Comparison of ENCODE assay signal across 10 cellular contexts in the genomic region with DNA sequence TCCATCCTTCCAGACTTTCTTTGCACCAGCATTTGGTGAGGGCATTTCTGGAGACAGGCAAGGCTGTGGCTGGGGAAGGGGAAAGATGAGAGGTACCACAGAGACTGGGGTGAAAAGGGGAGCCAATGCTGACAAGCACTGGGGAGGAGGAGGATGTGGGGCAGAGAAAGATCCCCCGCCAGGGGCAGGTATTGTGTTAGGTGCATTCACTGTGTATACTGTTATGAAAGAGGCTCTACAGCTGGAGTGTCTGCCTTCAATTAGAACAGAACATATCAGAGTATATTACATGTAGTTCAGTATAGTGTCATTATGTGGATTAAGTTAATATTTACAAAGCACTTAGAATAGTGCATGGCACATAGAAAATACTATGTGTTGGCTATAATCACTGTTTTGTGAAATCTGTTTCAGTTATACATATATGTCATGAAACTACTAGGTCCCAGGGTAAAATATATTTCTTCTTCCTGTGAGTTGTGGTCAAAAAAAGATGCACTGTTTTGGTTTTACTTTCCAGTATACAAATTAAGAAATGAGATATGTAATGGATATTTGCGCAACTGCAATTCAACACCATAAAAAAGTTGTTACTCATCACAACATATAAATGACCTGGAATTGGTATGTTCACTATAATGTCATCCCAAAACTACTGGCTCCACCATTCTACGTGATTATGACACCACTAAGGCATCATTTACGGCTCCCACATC. TPM values are rescaled to one million over a fixed set of nuclear protein-coding genes. Genes with fewer than 3 reads are reported as not detected.
DNase-seq lines count a peak whose midpoint lies in the region; ATAC-seq and TF ChIP-seq lines count a peak whose summit lies in the region.
"Had no signal": no experiment of that assay in that cellular context is flagged by ENCODE, and none has a peak within 500 bp of the region (broad histone marks: within the 10 kb centered on the region; RNA-seq: fewer than 3 reads in every experiment).

No MANE protein-coding gene starts in this region.

- no peaks in the 10 kb centered on the region for H3K9me3 ChIP-seq in RWPE2 (ENCODE audit: severe bottlenecking)

- no peak overlapping the region for H3K4me3 ChIP-seq in RWPE2 (ENCODE audit: severe bottlenecking)

- peaks cover 9% of the 10 kb centered on the region for H3K4me1 ChIP-seq in RWPE2 (ENCODE audit: insufficient read depth, poor library complexity, severe bottlenecking)

- peak; percentile 31 for DNase-seq in GM10266 (ENCODE audit: extremely low spot score)
- no peak for DNase-seq in RWPE2 (ENCODE audit: low spot score)
- no peak for DNase-seq in hepatic stellate cell (ENCODE audit: low spot score)
- no peak for DNase-seq in caudate nucleus (lab: John Stamatoyannopoulos, UW)
- no peak for DNase-seq in sciatic nerve (ENCODE audit: low spot score)
- no peak for DNase-seq in DMS153 treated with DMSO at 0.1 percent for 48 hours (lab: John Stamatoyannopoulos, UW; ENCODE audit: unreplicated experiment)
- DNase-seq: CD4-positive, alpha-beta T cell; H7 had no signal

- H3K27ac ChIP-seq in RWPE2 (ENCODE audit: poor library complexity, severe bottlenecking) = no peak overlapping the region
- H3K27ac ChIP-seq in caudate nucleus (ENCODE audit: low read depth, low read length) = no peak overlapping the region

- peaks cover 7% of the 10 kb centered on the region; the same call in 1 of the 2 replicates for H3K36me3 ChIP-seq in RWPE2 (ENCODE audit: low read depth)

- no peak for TF ChIP-seq CTCF in GM10266 (IDR thresholded peaks at IDR 0.05; ENCODE audit: control insufficient read depth, insufficient read depth, low read depth, missing control alignments)
- TF ChIP-seq CTCF in RWPE2 (IDR thresholded peaks at IDR 0.05; ENCODE audit: poor library complexity, severe bottlenecking) = no peak

- intact Hi-C loops in sciatic nerve (cut with DNase I) = no loop called here

- no peaks in the 10 kb centered on the region for H3K27me3 ChIP-seq in RWPE2 (ENCODE audit: insufficient read depth, poor library complexity, severe bottlenecking)

- ATAC-seq in GM19455 (IDR thresholded peaks at IDR 0.05; ENCODE audit: unreplicated experiment) (peak; percentile 84), HG03066 (IDR thresholded peaks at IDR 0.05; ENCODE audit: low read depth, unreplicated experiment) (peak; percentile 75), RWPE2 (ENCODE audit: low read depth) (peak; percentile 23; the same call in 1 of the 3 replicates), sciatic nerve (no peak)

RNA-seq across cellular contexts. Expression of a gene that starts 8.4 kb away (rescaled TPM):
- total RNA-seq in sciatic nerve = 22.1 TPM

RNA-seq across cellular contexts. Expression of a gene that starts 29.7 kb away (rescaled TPM):
- total RNA-seq in sciatic nerve = 61.0 TPM

RNA-seq across cellular contexts. Expression of a gene that starts 39.7 kb away (rescaled TPM):
- 2.0 TPM for total RNA-seq in sciatic nerve

RNA-seq across cellular contexts. Expression of a gene that starts 52.0 kb away (rescaled TPM):
- 6.2 TPM for total RNA-seq in sciatic nerve
